Comparison of ENCODE assay signal across 20 cellular contexts in genomic region chr4:47419296-47419695, GRCh38. TPM values are rescaled to one million over a fixed set of nuclear protein-coding genes. Genes with fewer than 3 reads are reported as not detected.
DNase-seq lines count a peak whose midpoint lies in the region; ATAC-seq and TF ChIP-seq lines count a peak whose summit lies in the region.
"Had no signal": no experiment of that assay in that cellular context is flagged by ENCODE, and none has a peak within 500 bp of the region (broad histone marks: within the 10 kb centered on the region; RNA-seq: fewer than 3 reads in every experiment).

No MANE protein-coding gene starts in this region.

- H3K4me3 Mint-ChIP-seq in Caco-2 (ENCODE audit: unreplicated experiment) (no peak overlapping the region), T-cell (no peak overlapping the region)
- H3K4me3 Mint-ChIP-seq: CD14-positive monocyte; CD4-positive, alpha-beta memory T cell; CD4-positive, CD25-positive, alpha-beta regulatory T cell; CD8-positive, alpha-beta memory T cell had no signal

- H3K9me3 ChIP-seq in Caco-2 (no peaks in the 10 kb centered on the region), Loucy (ENCODE audit: insufficient read depth, low read depth, low read length) (no peaks in the 10 kb centered on the region), parathyroid adenoma (ENCODE audit: control insufficient read depth, low read length) (no peaks in the 10 kb centered on the region)
- H3K9me3 ChIP-seq: BE2C, BLaER1 had no signal

- H3K27ac Mint-ChIP-seq in Caco-2 (ENCODE audit: unreplicated experiment) (peak overlapping the region; percentile 16), T-cell (no peak overlapping the region)
- H3K27ac Mint-ChIP-seq: CD14-positive monocyte; CD4-positive, CD25-positive, alpha-beta regulatory T cell; CD8-positive, alpha-beta memory T cell had no signal

- H3F3A ChIP-seq in Loucy (ENCODE audit: low read depth), result no peaks in the 10 kb centered on the region

- no peak for ATAC-seq in T-cell (replicated peaks in 1 of 4)

- no peaks in the 10 kb centered on the region for H3K27me3 Mint-ChIP-seq in Caco-2 (ENCODE audit: insufficient read depth, unreplicated experiment)
- H3K27me3 Mint-ChIP-seq in T-cell, result peaks cover under 1 to 6% of the 10 kb centered on the region in 2 donors

- H2AFZ ChIP-seq in Loucy (ENCODE audit: low read length) (0 out of 2 replicates have a peak overlapping the region, but pooled peaks have one; percentile 19), parathyroid adenoma (peak overlapping the region; percentile 42)

- H3K4me2 ChIP-seq in Loucy (ENCODE audit: low read depth, low read length, poor library complexity, severe bottlenecking), result no peak overlapping the region
- H3K4me2 ChIP-seq in parathyroid adenoma (ENCODE audit: low read length), result peak overlapping the region; percentile 10
- H3K4me2 ChIP-seq: BLaER1 had no signal

- H4K20me1 ChIP-seq in Loucy (ENCODE audit: insufficient read depth, low read length, poor library complexity, severe bottlenecking), result no peaks in the 10 kb centered on the region
- H4K20me1 ChIP-seq: BLaER1 had no signal

- no peaks in the 10 kb centered on the region for H3K36me3 ChIP-seq in Caco-2 (ENCODE audit: control insufficient read depth, insufficient read depth, low read length)
- H3K36me3 ChIP-seq in Loucy (ENCODE audit: insufficient read depth, low read length), result no peaks in the 10 kb centered on the region
- H3K36me3 ChIP-seq in parathyroid adenoma (ENCODE audit: control insufficient read depth, insufficient read depth, low read length), result no peaks in the 10 kb centered on the region
- H3K36me3 ChIP-seq: BE2C, BLaER1 had no signal

- peaks cover 28% of the 10 kb centered on the region for H3K9me3 Mint-ChIP-seq in Caco-2 (ENCODE audit: unreplicated experiment)
- no peaks in the 10 kb centered on the region for H3K9me3 Mint-ChIP-seq in T-cell
- H3K9me3 Mint-ChIP-seq: CD4-positive, alpha-beta memory T cell; CD8-positive, alpha-beta memory T cell had no signal

- no TSS peak for BruUV-seq in Caco-2 (replicated peaks; lab: Mats Ljungman, UMichigan)

- TF ChIP-seq CTCF in Caco-2 (IDR thresholded peaks at IDR 0.05; ENCODE audit: insufficient read depth in 1 of 2, low read depth in 1 of 2, low read length in 1 of 2, severe bottlenecking in 1 of 2, unreplicated experiment in 1 of 2) (no peak), Loucy (conservative IDR thresholded peaks at IDR 0.05; ENCODE audit: low read length) (no peak), parathyroid adenoma (IDR thresholded peaks at IDR 0.05) (no peak)

- no peaks in the 10 kb centered on the region for H3K79me2 ChIP-seq in Loucy (ENCODE audit: insufficient read depth, low read length)
- no peaks in the 10 kb centered on the region for H3K79me2 ChIP-seq in parathyroid adenoma

- intact Hi-C loops in Caco-2 (cut with micrococcal nuclease; ENCODE audit: unreplicated experiment), result no loop called here

- H3K27ac ChIP-seq in parathyroid adenoma, result no peak overlapping the region
- H3K27ac ChIP-seq: BLaER1 had no signal

- H3K9ac ChIP-seq in Loucy (ENCODE audit: low read depth, low read length, poor library complexity, severe bottlenecking) (no peak overlapping the region), parathyroid adenoma (no peak overlapping the region)
- H3K9ac ChIP-seq: BLaER1 had no signal

- CTCF ChIA-PET in Caco-2 (lab: Charles Lee) (no interaction called here), T-cell (lab: Charles Lee) (no interaction called here)

- no peaks in the 10 kb centered on the region for H3K9me2 ChIP-seq in Loucy (replicated peaks; ENCODE audit: low read depth, low read length)

- H3K4me1 Mint-ChIP-seq in Caco-2 (ENCODE audit: low read depth, unreplicated experiment) (peaks cover 22% of the 10 kb centered on the region), T-cell (no peaks in the 10 kb centered on the region)
- H3K4me1 Mint-ChIP-seq: CD4-positive, alpha-beta memory T cell; CD4-positive, CD25-positive, alpha-beta regulatory T cell; CD8-positive, alpha-beta memory T cell had no signal

- peaks cover 45% of the 10 kb centered on the region for H3K4me1 ChIP-seq in Caco-2
- H3K4me1 ChIP-seq in Loucy (ENCODE audit: insufficient read depth, low read length, poor library complexity, severe bottlenecking), result no peaks in the 10 kb centered on the region
- H3K4me1 ChIP-seq in parathyroid adenoma, result peaks cover 2% of the 10 kb centered on the region

- no peak overlapping the region for H3K4me3 ChIP-seq in Caco-2 (ENCODE audit: low read depth, low read length)
- no peak overlapping the region for H3K4me3 ChIP-seq in Loucy (ENCODE audit: low read length, poor library complexity, severe bottlenecking)
- no peak overlapping the region for H3K4me3 ChIP-seq in parathyroid adenoma (ENCODE audit: low read depth, low read length)
- H3K4me3 ChIP-seq: BLaER1 had no signal

- no peaks in the 10 kb centered on the region for H3K27me3 ChIP-seq in Caco-2 (replicated peaks; ENCODE audit: control insufficient read depth, insufficient read depth, low read length)
- H3K27me3 ChIP-seq in Loucy (ENCODE audit: insufficient read depth, low read length, poor library complexity, severe bottlenecking), result no peaks in the 10 kb centered on the region
- no peaks in the 10 kb centered on the region for H3K27me3 ChIP-seq in parathyroid adenoma (ENCODE audit: control insufficient read depth, insufficient read depth, low read length)
- H3K27me3 ChIP-seq: BE2C, BLaER1 had no signal

- H3K36me3 Mint-ChIP-seq in Caco-2 (ENCODE audit: insufficient read depth, unreplicated experiment) (no peaks in the 10 kb centered on the region), T-cell (no peaks in the 10 kb centered on the region)
- H3K36me3 Mint-ChIP-seq: CD14-positive monocyte; CD4-positive, alpha-beta memory T cell; CD4-positive, CD25-positive, alpha-beta regulatory T cell had no signal

- POLR2A ChIA-PET in Caco-2 (lab: Charles Lee), result no interaction called here
- POLR2A ChIA-PET in T-cell (lab: Charles Lee), result no interaction called here

- DNase-seq in Caco-2 (peak; percentile 53 to 68), HuH-7 (ENCODE audit: low spot score) (peak; percentile 16), NCI-H1694 treated with DMSO at 0.1 percent for 48 hours (lab: John Stamatoyannopoulos, UW) (no peak), HCEC 1CT (no peak), T-cell (no peak)
- DNase-seq: 8988T; ACHN; BE2C; C1 segment of cervical spinal cord; Calu3; CD4-positive, alpha-beta memory T cell; CD4-positive, CD25-positive, alpha-beta regulatory T cell; CD8-positive, alpha-beta memory T cell; COR-L47; DMS79 treated with DMSO at 0.1 percent for 48 hours; GF-D8 had no signal

RNA-seq across cellular contexts. Expression of gene COMMD8, which starts 44.2 kb away (rescaled TPM):
- 34.9 and 38.8 TPM in 2 replicates for total RNA-seq in Caco-2 (2022)
- 10 to 100 TPM in 4 of 5 donors, 1 to 10 TPM in 1; 8.2 to 17.0 (median 15.7) TPM for total RNA-seq in T-cell

Comparison
In these comparisons a context has a peak if more than half of its experiments do, and no peak if none do; other contexts are left out.
1. DNase-seq: peak in Caco-2 (2 of 2) and HuH-7 (single experiment); none in NCI-H1694 treated with DMSO at 0.1 percent for 48 hours (single experiment), HCEC 1CT (single experiment) and T-cell (0 of 34).